In the genomic region with DNA sequence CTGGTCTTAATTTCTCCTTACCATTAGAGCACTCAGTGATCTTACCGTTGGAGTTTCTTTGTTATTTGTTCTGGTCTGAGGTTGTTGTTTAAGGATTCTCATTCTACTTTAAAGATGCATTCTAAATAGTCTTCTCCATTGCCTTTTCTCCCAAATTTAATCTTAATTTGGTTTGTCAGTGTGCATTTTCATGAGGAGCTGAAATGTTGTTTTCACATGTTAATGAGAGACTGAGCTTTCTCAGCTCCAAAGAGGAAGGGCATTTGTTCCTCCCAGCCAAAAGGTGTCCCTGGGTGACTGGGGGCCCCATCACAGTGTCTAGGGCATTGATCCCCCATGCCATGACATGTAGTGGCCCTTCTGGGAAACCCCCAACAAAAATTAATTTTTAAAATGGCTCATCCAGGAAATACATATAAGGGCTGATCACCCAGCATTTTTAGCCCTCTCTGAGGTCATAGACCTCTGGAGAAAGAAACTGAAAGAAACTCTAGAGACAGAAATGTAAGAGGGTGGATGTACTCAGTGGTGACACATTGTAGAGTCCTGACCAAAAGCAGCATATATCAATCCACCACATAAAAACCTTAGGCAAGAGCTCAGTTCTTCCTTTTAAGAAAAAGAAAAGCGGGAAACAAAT, we compare ENCODE assay signal across 12 cellular contexts.
DNase-seq lines count a peak whose midpoint lies in the region; ATAC-seq and TF ChIP-seq lines count a peak whose summit lies in the region.
"Had no signal": no experiment of that assay in that cellular context is flagged by ENCODE, and none has a peak within 500 bp of the region (broad histone marks: within the 10 kb centered on the region; RNA-seq: fewer than 3 reads in every experiment).

No MANE protein-coding gene starts in this region.

- H3K27ac Mint-ChIP-seq in activated naive CD4-positive, alpha-beta T cell treated with anti-CD3 and anti-CD28 coated beads for 36 hours: no peak overlapping the region
- no peak overlapping the region for H3K27ac Mint-ChIP-seq in activated CD8-positive, alpha-beta T cell treated with anti-CD3 and anti-CD28 coated beads for 36 hours

- H3K27me3 Mint-ChIP-seq in activated naive CD4-positive, alpha-beta T cell treated with anti-CD3 and anti-CD28 coated beads for 36 hours (ENCODE audit: low read depth): peaks cover 7% of the 10 kb centered on the region
- H3K27me3 Mint-ChIP-seq in activated CD8-positive, alpha-beta T cell treated with anti-CD3 and anti-CD28 coated beads for 36 hours: peaks cover 15% of the 10 kb centered on the region

- intact Hi-C loops in activated naive CD4-positive, alpha-beta T cell treated with anti-CD3 and anti-CD28 coated beads for 36 hours (cut with micrococcal nuclease): no loop called here
- intact Hi-C loops in activated CD8-positive, alpha-beta T cell treated with anti-CD3 and anti-CD28 coated beads for 36 hours (cut with micrococcal nuclease): no loop called here

- no peaks in the 10 kb centered on the region for H3K36me3 Mint-ChIP-seq in activated naive CD4-positive, alpha-beta T cell treated with anti-CD3 and anti-CD28 coated beads for 36 hours (ENCODE audit: low read depth)
- H3K36me3 Mint-ChIP-seq in activated CD8-positive, alpha-beta T cell treated with anti-CD3 and anti-CD28 coated beads for 36 hours (ENCODE audit: low read depth): no peaks in the 10 kb centered on the region

- peaks cover 2% of the 10 kb centered on the region for H3K4me1 Mint-ChIP-seq in activated naive CD4-positive, alpha-beta T cell treated with anti-CD3 and anti-CD28 coated beads for 36 hours (ENCODE audit: low read depth)
- peaks cover 4% of the 10 kb centered on the region for H3K4me1 Mint-ChIP-seq in activated CD8-positive, alpha-beta T cell treated with anti-CD3 and anti-CD28 coated beads for 36 hours (ENCODE audit: low read depth)

- POLR2A ChIA-PET in activated CD8-positive, alpha-beta T cell treated with anti-CD3 and anti-CD28 coated beads for 36 hours (lab: Charles Lee): no interaction called here

- peak; percentile 7 for DNase-seq in activated naive CD4-positive, alpha-beta T cell treated with anti-CD3 and anti-CD28 coated beads for 36 hours
- DNase-seq in activated naive CD4-positive, alpha-beta T cell treated with anti-CD3 and anti-CD28 coated beads, Interleukin-2, amount 50 U/mL, for 16 hours: no peak
- DNase-seq in activated CD8-positive, alpha-beta T cell treated with anti-CD3 and anti-CD28 coated beads for 36 hours: peak; percentile 24
- no peak for DNase-seq in stimulated activated CD4-positive, alpha-beta T cell treated with anti-CD3 and anti-CD28 coated beads, Interleukin-15, amount 100 ng/mL, for 24 hours
- DNase-seq in epidermal melanocyte (ENCODE audit: insufficient read length, low spot score) (no peak), NCI-H2171 treated with DMSO at 0.1 percent for 48 hours (lab: John Stamatoyannopoulos, UW) (no peak), DMS 273 (lab: John Stamatoyannopoulos, UW; ENCODE audit: unreplicated experiment) (no peak)
- DNase-seq: activated effector memory CD4-positive, alpha-beta T cell treated with Interleukin-2 at 50 U/mL for 16 hours; PC-3; sigmoid colon; transverse colon had no signal

- peaks cover 8% of the 10 kb centered on the region for H3K9me3 Mint-ChIP-seq in activated naive CD4-positive, alpha-beta T cell treated with anti-CD3 and anti-CD28 coated beads for 36 hours
- H3K9me3 Mint-ChIP-seq in activated CD8-positive, alpha-beta T cell treated with anti-CD3 and anti-CD28 coated beads for 36 hours: peaks cover 6% of the 10 kb centered on the region

- ATAC-seq in HG02943 (IDR thresholded peaks at IDR 0.05; ENCODE audit: low read depth, unreplicated experiment): peak; percentile 100
- peak; percentile 98 for ATAC-seq in activated CD8-positive, alpha-beta T cell treated with anti-CD3 and anti-CD28 coated beads for 36 hours
- ATAC-seq: PC-3 had no signal

- TF ChIP-seq CTCF in activated CD8-positive, alpha-beta T cell treated with anti-CD3 and anti-CD28 coated beads for 36 hours (IDR thresholded peaks at IDR 0.05): no peak

- H3K4me3 Mint-ChIP-seq in activated naive CD4-positive, alpha-beta T cell treated with anti-CD3 and anti-CD28 coated beads for 36 hours: no peak overlapping the region
- no peak overlapping the region for H3K4me3 Mint-ChIP-seq in activated CD8-positive, alpha-beta T cell treated with anti-CD3 and anti-CD28 coated beads for 36 hours

- CTCF ChIA-PET in activated naive CD4-positive, alpha-beta T cell treated with anti-CD3 and anti-CD28 coated beads for 36 hours (lab: Charles Lee): interaction anchor here (0.6 kb wide), 1 partner anchor 170 kb away, joined by 3 read pairs; no protein-coding TSS in a partner anchor
- CTCF ChIA-PET in activated CD8-positive, alpha-beta T cell treated with anti-CD3 and anti-CD28 coated beads for 36 hours (lab: Charles Lee): interaction anchor here (1.4 kb wide), 1 partner anchor 59 kb away, joined by 3 read pairs; no protein-coding TSS in a partner anchor

Comparison
In these comparisons a context has a peak if more than half of its experiments do, and no peak if none do; other contexts are left out.
1. DNase-seq: peak in activated naive CD4-positive, alpha-beta T cell treated with anti-CD3 and anti-CD28 coated beads for 36 hours (single experiment) and activated CD8-positive, alpha-beta T cell treated with anti-CD3 and anti-CD28 coated beads for 36 hours (single experiment); none in activated naive CD4-positive, alpha-beta T cell treated with anti-CD3 and anti-CD28 coated beads, Interleukin-2, amount 50 U/mL, for 16 hours (single experiment), stimulated activated CD4-positive, alpha-beta T cell treated with anti-CD3 and anti-CD28 coated beads, Interleukin-15, amount 100 ng/mL, for 24 hours (single experiment), epidermal melanocyte (single experiment), NCI-H2171 treated with DMSO at 0.1 percent for 48 hours (single experiment) and DMS 273 (single experiment).